Comparison of ENCODE assay signal across 1 cellular context in the genomic region with DNA sequence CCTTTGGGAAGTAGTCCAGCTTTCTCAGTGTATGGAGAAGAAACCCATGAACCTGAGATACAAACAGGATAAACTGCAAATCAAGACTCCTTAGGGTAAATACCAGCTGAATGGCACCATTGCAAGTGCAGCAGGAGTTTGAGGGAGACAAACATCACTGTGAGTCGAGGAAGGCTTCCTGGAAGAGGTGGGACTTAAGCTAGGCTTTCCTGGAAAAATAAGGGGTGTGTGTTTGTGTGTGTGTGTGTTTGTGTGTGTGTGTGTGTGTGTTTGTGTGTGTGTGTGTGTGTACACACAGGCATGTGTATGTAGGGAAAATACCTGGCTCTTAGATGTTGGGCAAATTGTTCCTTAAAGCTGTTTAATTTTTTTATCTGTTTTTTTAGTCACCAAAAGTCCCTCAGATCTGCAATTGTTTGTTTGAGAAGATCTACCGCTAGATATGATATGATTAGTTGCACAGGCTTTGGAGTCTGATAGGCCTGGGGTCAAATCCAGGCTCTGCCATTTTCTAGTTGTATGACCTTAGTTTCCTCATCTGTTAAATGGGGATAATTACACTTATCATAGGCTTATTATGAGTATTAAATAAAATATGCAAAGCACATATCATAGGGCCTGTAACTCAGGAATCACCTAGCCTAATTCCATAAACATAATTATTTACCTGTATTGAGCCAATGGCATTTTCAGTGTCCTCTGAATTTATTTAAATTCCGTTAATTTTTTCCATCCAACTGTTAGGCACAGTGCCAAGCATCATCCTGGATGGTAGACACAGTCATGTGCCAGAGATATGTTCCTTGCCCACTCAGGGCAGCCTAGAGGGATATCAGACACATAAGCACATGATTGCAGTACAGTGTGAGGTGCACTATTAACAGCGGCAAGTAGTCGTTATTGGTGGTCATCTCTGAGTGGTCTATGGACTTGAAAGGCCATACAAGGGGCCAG.
TF ChIP-seq lines count a peak whose summit lies in the region.

No MANE protein-coding gene starts in this region.

TF ChIP-seq in IMR-90, 13 proteins besides CTCF, POLR2A, EP300 and RAD21:
- no peak for TF ChIP-seq NFE2L2 (IDR thresholded peaks at IDR 0.05; ENCODE audit: low read depth, low read length)
- TF ChIP-seq RCOR1 (IDR thresholded peaks at IDR 0.05; ENCODE audit: insufficient replicate concordance, low read length): no peak
- TF ChIP-seq CHD1 (IDR thresholded peaks at IDR 0.05; ENCODE audit: low read depth, low read length): no peak
- TF ChIP-seq SMC3 (IDR thresholded peaks at IDR 0.05; ENCODE audit: low read depth, low read length): no peak
- no peak for TF ChIP-seq MAFK (IDR thresholded peaks at IDR 0.05; ENCODE audit: low read depth, low read length)
- TF ChIP-seq, protein P1, sequence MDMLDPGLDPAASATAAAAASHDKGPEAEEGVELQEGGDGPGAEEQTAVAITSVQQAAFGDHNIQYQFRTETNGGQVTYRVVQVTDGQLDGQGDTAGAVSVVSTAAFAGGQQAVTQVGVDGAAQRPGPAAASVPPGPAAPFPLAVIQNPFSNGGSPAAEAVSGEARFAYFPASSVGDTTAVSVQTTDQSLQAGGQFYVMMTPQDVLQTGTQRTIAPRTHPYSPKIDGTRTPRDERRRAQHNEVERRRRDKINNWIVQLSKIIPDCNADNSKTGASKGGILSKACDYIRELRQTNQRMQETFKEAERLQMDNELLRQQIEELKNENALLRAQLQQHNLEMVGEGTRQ (IDR thresholded peaks at IDR 0.05; ENCODE audit: low read depth, low read length): no peak
- TF ChIP-seq CEBPB (IDR thresholded peaks at IDR 0.05; ENCODE audit: low read depth, low read length): no peak
- TF ChIP-seq MXI1 (IDR thresholded peaks at IDR 0.05; ENCODE audit: borderline replicate concordance, low read depth, low read length): no peak
- TF ChIP-seq RFX5 (IDR thresholded peaks at IDR 0.05; ENCODE audit: low read depth, low read length): no peak
- TF ChIP-seq BHLHE40 (IDR thresholded peaks at IDR 0.05; ENCODE audit: low read depth, low read length): no peak
- no peak for TF ChIP-seq FOS (IDR thresholded peaks at IDR 0.05; ENCODE audit: low read depth, low read length)
- TF ChIP-seq, protein P2, sequence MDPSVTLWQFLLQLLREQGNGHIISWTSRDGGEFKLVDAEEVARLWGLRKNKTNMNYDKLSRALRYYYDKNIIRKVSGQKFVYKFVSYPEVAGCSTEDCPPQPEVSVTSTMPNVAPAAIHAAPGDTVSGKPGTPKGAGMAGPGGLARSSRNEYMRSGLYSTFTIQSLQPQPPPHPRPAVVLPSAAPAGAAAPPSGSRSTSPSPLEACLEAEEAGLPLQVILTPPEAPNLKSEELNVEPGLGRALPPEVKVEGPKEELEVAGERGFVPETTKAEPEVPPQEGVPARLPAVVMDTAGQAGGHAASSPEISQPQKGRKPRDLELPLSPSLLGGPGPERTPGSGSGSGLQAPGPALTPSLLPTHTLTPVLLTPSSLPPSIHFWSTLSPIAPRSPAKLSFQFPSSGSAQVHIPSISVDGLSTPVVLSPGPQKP (IDR thresholded peaks at IDR 0.05; ENCODE audit: borderline replicate concordance, low read depth, low read length): no peak
TF ChIP-seq in IMR-90: peak in this region for 0.
